ENCODE assay signal across 1 cellular context in the genomic region with DNA sequence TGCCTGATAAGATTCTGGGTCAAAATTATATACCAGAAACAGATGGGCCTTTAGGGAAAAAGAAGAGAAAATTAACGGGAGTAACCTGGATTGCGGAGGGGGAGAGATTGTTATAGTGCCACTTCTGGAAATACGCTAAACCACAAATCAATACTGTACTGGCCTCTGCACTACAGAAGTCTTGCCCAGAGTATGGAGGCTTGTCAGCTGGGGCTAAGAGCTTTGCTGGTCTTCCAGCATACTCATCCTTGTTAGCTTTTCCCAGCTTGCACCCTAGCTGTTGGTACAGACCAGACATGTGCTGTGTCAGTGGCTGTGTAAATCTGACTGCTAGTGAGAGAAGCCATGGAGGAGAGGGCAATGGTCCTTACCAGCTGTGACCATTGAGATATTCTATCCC.
TF ChIP-seq lines count a peak whose summit lies in the region.

No MANE protein-coding gene starts in this region.

TF ChIP-seq in HEK293, 187 proteins besides CTCF, POLR2A, EP300 and RAD21 (continued from another document):
- peak; percentile 70 for TF ChIP-seq PRDM10 (tag by site-specific recombination; IDR thresholded peaks at IDR 0.05)
- TF ChIP-seq, protein P1, sequence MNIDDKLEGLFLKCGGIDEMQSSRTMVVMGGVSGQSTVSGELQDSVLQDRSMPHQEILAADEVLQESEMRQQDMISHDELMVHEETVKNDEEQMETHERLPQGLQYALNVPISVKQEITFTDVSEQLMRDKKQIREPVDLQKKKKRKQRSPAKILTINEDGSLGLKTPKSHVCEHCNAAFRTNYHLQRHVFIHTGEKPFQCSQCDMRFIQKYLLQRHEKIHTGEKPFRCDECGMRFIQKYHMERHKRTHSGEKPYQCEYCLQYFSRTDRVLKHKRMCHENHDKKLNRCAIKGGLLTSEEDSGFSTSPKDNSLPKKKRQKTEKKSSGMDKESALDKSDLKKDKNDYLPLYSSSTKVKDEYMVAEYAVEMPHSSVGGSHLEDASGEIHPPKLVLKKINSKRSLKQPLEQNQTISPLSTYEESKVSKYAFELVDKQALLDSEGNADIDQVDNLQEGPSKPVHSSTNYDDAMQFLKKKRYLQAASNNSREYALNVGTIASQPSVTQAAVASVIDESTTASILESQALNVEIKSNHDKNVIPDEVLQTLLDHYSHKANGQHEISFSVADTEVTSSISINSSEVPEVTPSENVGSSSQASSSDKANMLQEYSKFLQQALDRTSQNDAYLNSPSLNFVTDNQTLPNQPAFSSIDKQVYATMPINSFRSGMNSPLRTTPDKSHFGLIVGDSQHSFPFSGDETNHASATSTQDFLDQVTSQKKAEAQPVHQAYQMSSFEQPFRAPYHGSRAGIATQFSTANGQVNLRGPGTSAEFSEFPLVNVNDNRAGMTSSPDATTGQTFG (tag by site-specific recombination; IDR thresholded peaks at IDR 0.05; ENCODE audit: borderline replicate concordance), result no peak
- TF ChIP-seq ZNF555 (tag by site-specific recombination; conservative IDR thresholded peaks at IDR 0.05), result no peak
TF ChIP-seq in HEK293: peak in this region for 1.
